Comparison of ENCODE assay signal across 13 cellular contexts in genomic region chr2:145652992-145653545, GRCh38.
DNase-seq lines count a peak whose midpoint lies in the region; ATAC-seq and TF ChIP-seq lines count a peak whose summit lies in the region.
"Had no signal": no experiment of that assay in that cellular context is flagged by ENCODE, and none has a peak within 500 bp of the region (broad histone marks: within the 10 kb centered on the region; RNA-seq: fewer than 3 reads in every experiment).

No MANE protein-coding gene starts in this region.

- H3K27ac ChIP-seq in osteoblast (ENCODE audit: low read depth, low read length) = peak overlapping the region; percentile 3
- H3K27ac ChIP-seq: neutrophil, SJSA1 had no signal

- no peaks in the 10 kb centered on the region for H3K79me2 ChIP-seq in osteoblast (ENCODE audit: insufficient read depth, low read length)

- H3K4me3 ChIP-seq in epithelial cell of esophagus (ENCODE audit: low read length) = no peak overlapping the region
- H3K4me3 ChIP-seq in osteoblast (ENCODE audit: insufficient read depth, low read length) = no peak overlapping the region
- H3K4me3 ChIP-seq: SJSA1 had no signal

- ATAC-seq in GM19035 (IDR thresholded peaks at IDR 0.05; ENCODE audit: unreplicated experiment) = no peak

- no peaks in the 10 kb centered on the region for H3K36me3 ChIP-seq in osteoblast (ENCODE audit: insufficient read depth, low read length)
- H3K36me3 ChIP-seq: neutrophil, SJSA1 had no signal

- H3K4me1 ChIP-seq in osteoblast (ENCODE audit: insufficient read depth, low read length) = peaks cover 20% of the 10 kb centered on the region
- H3K4me1 ChIP-seq: SJSA1 had no signal

- in situ Hi-C loops in GM13976 (cut with MboI; ENCODE audit: low sequenced_read_pairs, unreplicated experiment) = no loop called here

- peak; percentile 83 for DNase-seq in GM04504 (ENCODE audit: low read depth)
- peak; percentile 48 to 63 for DNase-seq in NOMO-1 (lab: John Stamatoyannopoulos, UW; ENCODE audit: unreplicated experiment in 2 of 2)
- DNase-seq in epithelial cell of esophagus (ENCODE audit: low read depth) = peak; percentile 97
- DNase-seq in osteoblast (ENCODE audit: insufficient read length, low spot score, missing footprints) = no peak
- no peak for DNase-seq in GM10266 (ENCODE audit: extremely low spot score)
- no peak for DNase-seq in globus pallidus (ENCODE audit: low spot score)
- DNase-seq in GM13976 (ENCODE audit: low spot score) = no peak
- DNase-seq: activated CD4-positive, alpha-beta T cell treated with anti-CD3 and anti-CD28 coated beads for 48 hours; activated naive CD4-positive, alpha-beta T cell treated with anti-CD3 and anti-CD28 coated beads, Interleukin-2, amount 50 U/mL, for 16 hours; stimulated activated CD4-positive, alpha-beta T cell treated with anti-CD3 and anti-CD28 coated beads, Interleukin-2, amount 100 ng/mL, for 24 hours had no signal

- H4K20me1 ChIP-seq in osteoblast (ENCODE audit: insufficient read depth, low read length) = no peaks in the 10 kb centered on the region

- H2AFZ ChIP-seq in osteoblast (ENCODE audit: low read length) = no peak overlapping the region

- H3K9me3 ChIP-seq in osteoblast (ENCODE audit: low read depth, low read length) = no peaks in the 10 kb centered on the region
- H3K9me3 ChIP-seq: neutrophil, SJSA1 had no signal

- TF ChIP-seq CTCF in epithelial cell of esophagus (IDR thresholded peaks at IDR 0.05; ENCODE audit: insufficient read depth, low read depth, low read length, missing control alignments) = no peak
- no peak for TF ChIP-seq CTCF in osteoblast (IDR thresholded peaks at IDR 0.05; ENCODE audit: extremely low read depth, low read depth, low read length)
- TF ChIP-seq CTCF in GM10266 (IDR thresholded peaks at IDR 0.05; ENCODE audit: control insufficient read depth, insufficient read depth, low read depth, missing control alignments) = no peak
- TF ChIP-seq CTCF in GM13976 (IDR thresholded peaks at IDR 0.05; ENCODE audit: borderline replicate concordance, control extremely low read depth, extremely low read depth, insufficient read depth, missing control alignments) = no peak

- H3K27me3 ChIP-seq in osteoblast (ENCODE audit: insufficient read depth, low read length) = no peaks in the 10 kb centered on the region
- H3K27me3 ChIP-seq: neutrophil, SJSA1 had no signal

- H3K4me2 ChIP-seq in osteoblast (ENCODE audit: insufficient read depth, low read length) = no peak overlapping the region

Comparison
In these comparisons a context has a peak if more than half of its experiments do, and no peak if none do; other contexts are left out.
1. DNase-seq: peak in GM04504 (single experiment), NOMO-1 (2 of 2) and epithelial cell of esophagus (single experiment); none in osteoblast (single experiment), GM10266 (single experiment), globus pallidus (single experiment) and GM13976 (single experiment).